ENCODE assay signal across 16 cellular contexts in the genomic region with DNA sequence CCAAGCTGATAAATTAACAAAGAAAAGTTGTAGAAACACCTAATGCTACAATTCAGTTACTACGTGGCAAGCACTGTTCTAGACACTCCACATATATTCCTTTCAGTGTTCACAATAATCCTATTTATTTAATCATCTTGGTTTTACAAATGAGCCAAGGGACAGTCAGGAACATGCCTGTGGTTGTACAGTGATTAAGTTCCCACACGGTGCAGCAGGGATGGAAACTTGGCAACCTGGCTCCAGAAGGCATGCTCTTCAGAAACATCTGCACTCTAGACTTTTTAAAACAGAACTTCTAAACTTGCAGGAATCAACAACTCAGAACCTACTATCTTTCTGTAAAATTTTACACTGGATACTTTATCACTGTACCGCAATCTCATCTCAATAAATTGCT. TPM values are rescaled to one million over a fixed set of nuclear protein-coding genes. Genes with fewer than 3 reads are reported as not detected.
A peak's percentile ranks its signal among the peaks of the same experiment; 100 is the strongest.
DNase-seq lines count a peak whose midpoint lies in the region; TF ChIP-seq lines count a peak whose summit lies in the region.
"Had no signal": no experiment of that assay in that cellular context is flagged by ENCODE, and none has a peak within 500 bp of the region (broad histone marks: within the 10 kb centered on the region; RNA-seq: fewer than 3 reads in every experiment).

No MANE protein-coding gene starts in this region.

- no peak overlapping the region for H3K23ac ChIP-seq in mesenchymal stem cell (ENCODE audit: low read length in 2 of 2)

- no peak overlapping the region for H2BK15ac ChIP-seq in mesenchymal stem cell (ENCODE audit: low read depth, poor library complexity, severe bottlenecking)

- DNase-seq in Daoy (ENCODE audit: low read depth), result peak; percentile 10
- DNase-seq in LHCN-M2 (ENCODE audit: low read depth), result peak; percentile 36
- peak; percentile 33 to 56 for DNase-seq in cardiac fibroblast (ENCODE audit: low read depth in 2 of 2)
- peak; percentile 14 for DNase-seq in mesenchymal stem cell
- DNase-seq in NCI-H69 (lab: John Stamatoyannopoulos, UW), result no peak
- no peak for DNase-seq in smooth muscle cell (lab: John Stamatoyannopoulos, UW; ENCODE audit: unreplicated experiment)
- DNase-seq in Karpas-422, result no peak
- DNase-seq: activated B cell treated with CpG ODN at 0.5 μM for 24 hours; activated CD4-positive, alpha-beta memory T cell treated with anti-CD3 and anti-CD28 coated beads, Interleukin-2, amount 10 ng/mL, durations not matched to agents 7 days and 5 days; activated gamma-delta T cell treated with Interleukin-2 at 50 U/mL for 16 hours; amygdala; effector memory CD8-positive, alpha-beta T cell; EL; NCI-H1930; upper lobe of right lung had no signal

- no peaks in the 10 kb centered on the region for H3K79me2 ChIP-seq in smooth muscle cell (ENCODE audit: low read depth)
- no peaks in the 10 kb centered on the region for H3K79me2 ChIP-seq in Karpas-422 (ENCODE audit: low read length)

- H3K4me1 ChIP-seq in mesenchymal stem cell (ENCODE audit: control insufficient read depth, insufficient read depth, low read depth, low read length), result no peaks in the 10 kb centered on the region
- peaks cover 10% of the 10 kb centered on the region for H3K4me1 ChIP-seq in smooth muscle cell (ENCODE audit: low read depth)
- peaks cover 11% of the 10 kb centered on the region for H3K4me1 ChIP-seq in Karpas-422 (ENCODE audit: low read length)

- no peak overlapping the region for H2BK5ac ChIP-seq in mesenchymal stem cell (ENCODE audit: low read depth, low read length, poor library complexity, severe bottlenecking)

- H3K4me3 ChIP-seq in cardiac fibroblast (replicated peaks in 1 of 2; ENCODE audit: low read depth in 2 of 2, low read length in 2 of 2), result no peak overlapping the region
- no peak overlapping the region for H3K4me3 ChIP-seq in mesenchymal stem cell (ENCODE audit: insufficient read depth in 1 of 2, low read depth in 1 of 2, low read length in 2 of 2)
- H3K4me3 ChIP-seq in smooth muscle cell, result no peak overlapping the region
- no peak overlapping the region for H3K4me3 ChIP-seq in Karpas-422 (ENCODE audit: low read length)
- H3K4me3 ChIP-seq: esophagus muscularis mucosa, upper lobe of right lung had no signal

- H3K4ac ChIP-seq in mesenchymal stem cell (ENCODE audit: low read depth in 1 of 2, low read length in 2 of 2), result no peak overlapping the region

- H3K18ac ChIP-seq in mesenchymal stem cell (ENCODE audit: low read depth in 1 of 2, low read length in 2 of 2), result no peak overlapping the region

- H3K9me3 ChIP-seq in mesenchymal stem cell (ENCODE audit: control insufficient read depth, low read length) (no peaks in the 10 kb centered on the region), smooth muscle cell (replicated peaks; ENCODE audit: low read depth) (no peaks in the 10 kb centered on the region), Karpas-422 (ENCODE audit: low read length) (no peaks in the 10 kb centered on the region)
- H3K9me3 ChIP-seq: esophagus muscularis mucosa, upper lobe of right lung had no signal

- H3K9ac ChIP-seq in mesenchymal stem cell (ENCODE audit: low read length) (no peak overlapping the region), smooth muscle cell (ENCODE audit: low read depth) (no peak overlapping the region), Karpas-422 (ENCODE audit: low read length) (no peak overlapping the region)

- peaks cover 2% of the 10 kb centered on the region for H3K79me1 ChIP-seq in mesenchymal stem cell (replicated peaks; ENCODE audit: low read length, poor library complexity, severe bottlenecking)

- H3K27me3 ChIP-seq in mesenchymal stem cell (ENCODE audit: control insufficient read depth in 1 of 2, insufficient read depth in 1 of 2, low read length in 2 of 2) (no peaks in the 10 kb centered on the region), smooth muscle cell (ENCODE audit: low read depth) (no peaks in the 10 kb centered on the region), Karpas-422 (ENCODE audit: low read length) (no peaks in the 10 kb centered on the region)
- H3K27me3 ChIP-seq: esophagus muscularis mucosa, upper lobe of right lung had no signal

- no peak overlapping the region for H3K14ac ChIP-seq in mesenchymal stem cell (ENCODE audit: low read length in 2 of 2)

- no peak overlapping the region for H4K8ac ChIP-seq in mesenchymal stem cell (ENCODE audit: low read length)

- H2AFZ ChIP-seq in mesenchymal stem cell (ENCODE audit: low read depth, low read length), result no peak overlapping the region
- H2AFZ ChIP-seq in smooth muscle cell (ENCODE audit: low read depth), result no peak overlapping the region
- H2AFZ ChIP-seq in Karpas-422 (ENCODE audit: low read length), result no peak overlapping the region

- H3F3A ChIP-seq in smooth muscle cell (ENCODE audit: low read depth), result no peaks in the 10 kb centered on the region

- TF ChIP-seq CTCF in cardiac fibroblast (IDR thresholded peaks at IDR 0.05; ENCODE audit: low read depth, low read length) (no peak), smooth muscle cell (IDR thresholded peaks at IDR 0.05; ENCODE audit: borderline replicate concordance, insufficient read depth, poor library complexity, severe bottlenecking) (no peak)

- H3K27ac ChIP-seq in mesenchymal stem cell (ENCODE audit: low read length, poor library complexity, severe bottlenecking) (no peak overlapping the region), smooth muscle cell (ENCODE audit: low read depth) (no peak overlapping the region), Karpas-422 (ENCODE audit: low read length) (no peak overlapping the region)
- H3K27ac ChIP-seq: upper lobe of right lung had no signal

- H4K20me1 ChIP-seq in smooth muscle cell (ENCODE audit: low read depth), result no peaks in the 10 kb centered on the region
- H4K20me1 ChIP-seq in Karpas-422 (ENCODE audit: insufficient read depth, low read depth, low read length), result no peaks in the 10 kb centered on the region

- no peak overlapping the region for H2BK12ac ChIP-seq in mesenchymal stem cell (ENCODE audit: low read length in 2 of 2)

- H3K36me3 ChIP-seq in mesenchymal stem cell (ENCODE audit: control insufficient read depth in 1 of 2, insufficient read depth in 2 of 2, low read depth in 1 of 2, low read length in 2 of 2) (peaks cover 9 to 21% of the 10 kb centered on the region in 2 experiments), smooth muscle cell (ENCODE audit: low read depth) (peaks cover 8% of the 10 kb centered on the region), Karpas-422 (ENCODE audit: insufficient read depth, low read length) (no peaks in the 10 kb centered on the region)

- H3K4me2 ChIP-seq in mesenchymal stem cell (ENCODE audit: low read length, poor library complexity, severe bottlenecking), result no peak overlapping the region
- no peak overlapping the region for H3K4me2 ChIP-seq in smooth muscle cell
- H3K4me2 ChIP-seq in Karpas-422 (ENCODE audit: low read depth, low read length, poor library complexity, severe bottlenecking), result no peak overlapping the region

- H3K9me2 ChIP-seq in Karpas-422 (replicated peaks; ENCODE audit: insufficient read depth, low read length), result no peaks in the 10 kb centered on the region

- no peak overlapping the region for H2BK120ac ChIP-seq in mesenchymal stem cell (ENCODE audit: low read depth, low read length)

- WGBS in mesenchymal stem cell, result 85% methylated on average over 3 of the region's 3 CpGs
- 61% methylated on average over 3 of the region's 3 CpGs for WGBS in smooth muscle cell (ENCODE audit: low lambda C conversion rate)

- no peak overlapping the region for H4K91ac ChIP-seq in mesenchymal stem cell (ENCODE audit: low read length)

- H2AK5ac ChIP-seq in mesenchymal stem cell (ENCODE audit: low read length, severe bottlenecking), result no peak overlapping the region

RNA-seq across cellular contexts. Expression of a gene that starts 32.1 kb away (rescaled TPM):
- 21.9 and 28.3 TPM in 2 replicates for total RNA-seq in Daoy (2014; rRNA removed; shearing (Covaris generic))
- 7.6 and 10.1 TPM in 2 replicates for total RNA-seq in LHCN-M2 (2014; rRNA removed)
- 3.8 TPM for polyA plus RNA-seq in LHCN-M2 (2012)
- polyA plus RNA-seq in mesenchymal stem cell (2013, experiment 1 of 2), result 5.8 TPM
- 6.2 TPM for polyA plus RNA-seq in mesenchymal stem cell (2013, experiment 2 of 2)
- 12.9 and 15.6 TPM in 2 replicates for total RNA-seq in smooth muscle cell
- polyA plus RNA-seq in smooth muscle cell, result 6.1 and 7.9 TPM in 2 replicates
- total RNA-seq in Karpas-422 (2014; rRNA removed; shearing (Covaris generic); ENCODE audit: low replicate concordance), result 9.7 and 39.1 TPM in 2 replicates

Comparison
In these comparisons a context has a peak if more than half of its experiments do, and no peak if none do; other contexts are left out.
1. DNase-seq: peak in Daoy (single experiment), LHCN-M2 (single experiment), cardiac fibroblast (2 of 2) and mesenchymal stem cell (single experiment); none in NCI-H69 (single experiment), smooth muscle cell (single experiment) and Karpas-422 (single experiment).